Comparison of ENCODE assay signal across 1 cellular context in the genomic region with DNA sequence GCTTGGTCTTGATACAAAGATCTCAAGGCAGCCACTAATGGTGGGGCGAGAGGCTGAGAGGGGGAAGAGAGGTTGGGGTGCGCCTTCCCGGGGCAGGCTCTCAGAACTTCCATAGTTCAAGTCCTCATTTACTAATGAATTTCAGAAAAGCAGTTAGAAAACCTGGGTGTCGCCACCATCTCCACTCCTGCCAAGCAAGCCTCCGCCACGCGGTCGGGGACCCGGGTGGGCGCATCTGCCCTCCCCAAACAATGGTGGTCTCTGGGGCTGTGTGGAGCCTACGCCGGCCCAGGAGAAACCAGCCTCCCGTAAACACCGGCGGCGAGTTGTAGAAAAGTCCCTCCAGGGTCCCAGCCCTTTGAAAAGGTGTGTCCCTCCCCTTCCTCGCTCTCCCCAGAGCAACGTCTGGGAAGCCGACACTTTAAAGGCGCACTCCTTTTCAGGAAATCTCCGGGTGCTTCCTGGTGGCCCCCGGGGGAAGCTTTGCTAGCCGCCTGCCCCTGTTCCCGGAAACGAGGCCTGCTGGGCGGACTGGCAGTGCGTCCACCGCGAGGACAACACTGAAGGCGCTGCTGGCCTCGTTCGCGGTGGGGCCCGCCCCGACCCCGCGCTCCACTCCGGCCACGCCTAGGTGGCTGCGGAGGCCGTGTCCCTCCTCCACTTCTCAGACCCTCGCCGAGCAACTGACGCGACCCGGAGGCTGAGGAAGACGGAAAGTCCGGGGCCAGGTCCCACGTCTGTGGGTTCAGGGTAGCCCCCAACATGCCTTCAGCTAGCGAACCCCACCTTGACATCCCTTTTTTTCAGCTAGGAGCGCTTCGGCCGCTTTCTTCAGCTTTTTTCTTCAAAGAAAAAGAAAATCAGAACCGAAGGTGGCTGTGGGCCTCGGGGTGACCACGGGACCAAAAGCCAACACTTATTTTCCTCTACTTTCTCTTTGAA.
TF ChIP-seq lines count a peak whose summit lies in the region.

No MANE protein-coding gene starts in this region.

TF ChIP-seq in liver, 16 proteins besides CTCF, POLR2A, EP300 and RAD21 (continued from another document):
- TF ChIP-seq, protein P1, sequence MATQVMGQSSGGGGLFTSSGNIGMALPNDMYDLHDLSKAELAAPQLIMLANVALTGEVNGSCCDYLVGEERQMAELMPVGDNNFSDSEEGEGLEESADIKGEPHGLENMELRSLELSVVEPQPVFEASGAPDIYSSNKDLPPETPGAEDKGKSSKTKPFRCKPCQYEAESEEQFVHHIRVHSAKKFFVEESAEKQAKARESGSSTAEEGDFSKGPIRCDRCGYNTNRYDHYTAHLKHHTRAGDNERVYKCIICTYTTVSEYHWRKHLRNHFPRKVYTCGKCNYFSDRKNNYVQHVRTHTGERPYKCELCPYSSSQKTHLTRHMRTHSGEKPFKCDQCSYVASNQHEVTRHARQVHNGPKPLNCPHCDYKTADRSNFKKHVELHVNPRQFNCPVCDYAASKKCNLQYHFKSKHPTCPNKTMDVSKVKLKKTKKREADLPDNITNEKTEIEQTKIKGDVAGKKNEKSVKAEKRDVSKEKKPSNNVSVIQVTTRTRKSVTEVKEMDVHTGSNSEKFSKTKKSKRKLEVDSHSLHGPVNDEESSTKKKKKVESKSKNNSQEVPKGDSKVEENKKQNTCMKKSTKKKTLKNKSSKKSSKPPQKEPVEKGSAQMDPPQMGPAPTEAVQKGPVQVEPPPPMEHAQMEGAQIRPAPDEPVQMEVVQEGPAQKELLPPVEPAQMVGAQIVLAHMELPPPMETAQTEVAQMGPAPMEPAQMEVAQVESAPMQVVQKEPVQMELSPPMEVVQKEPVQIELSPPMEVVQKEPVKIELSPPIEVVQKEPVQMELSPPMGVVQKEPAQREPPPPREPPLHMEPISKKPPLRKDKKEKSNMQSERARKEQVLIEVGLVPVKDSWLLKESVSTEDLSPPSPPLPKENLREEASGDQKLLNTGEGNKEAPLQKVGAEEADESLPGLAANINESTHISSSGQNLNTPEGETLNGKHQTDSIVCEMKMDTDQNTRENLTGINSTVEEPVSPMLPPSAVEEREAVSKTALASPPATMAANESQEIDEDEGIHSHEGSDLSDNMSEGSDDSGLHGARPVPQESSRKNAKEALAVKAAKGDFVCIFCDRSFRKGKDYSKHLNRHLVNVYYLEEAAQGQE (IDR thresholded peaks at IDR 0.05), result no peak
- TF ChIP-seq GABPA (IDR thresholded peaks at IDR 0.05 in 1 of 2, conservative IDR thresholded peaks at IDR 0.05 in 1 of 2), result no peak
- TF ChIP-seq FOXA2 (IDR thresholded peaks at IDR 0.05), result no peak
- TF ChIP-seq ZBTB33 (IDR thresholded peaks at IDR 0.05), result no peak
- no peak for TF ChIP-seq FOXA1 (IDR thresholded peaks at IDR 0.05)
- no peak for TF ChIP-seq HNF4G (IDR thresholded peaks at IDR 0.05)
- no peak for TF ChIP-seq MAX (IDR thresholded peaks at IDR 0.05)
- no peak for TF ChIP-seq HNF4A (conservative IDR thresholded peaks at IDR 0.05)
- no peak for TF ChIP-seq EGR1 (IDR thresholded peaks at IDR 0.05; ENCODE audit: low read depth in 2 of 2)
- no peak for TF ChIP-seq JUND (IDR thresholded peaks at IDR 0.05)
- TF ChIP-seq SP1 (IDR thresholded peaks at IDR 0.05), result no peak
- no peak for TF ChIP-seq TAF1 (conservative IDR thresholded peaks at IDR 0.05)
